Comparison of ENCODE assay signal across 19 cellular contexts in genomic region chr1:110008971-110009565, GRCh38. TPM values are rescaled to one million over a fixed set of nuclear protein-coding genes. Genes with fewer than 3 reads are reported as not detected.
DNase-seq lines count a peak whose midpoint lies in the region; TF ChIP-seq lines count a peak whose summit lies in the region.
"Had no signal": no experiment of that assay in that cellular context is flagged by ENCODE, and none has a peak within 500 bp of the region (broad histone marks: within the 10 kb centered on the region; RNA-seq: fewer than 3 reads in every experiment).

No MANE protein-coding gene starts in this region.

- H3K36me3 ChIP-seq in cardiac muscle cell (peaks cover 48% of the 10 kb centered on the region), left ventricle myocardium inferior (peaks cover 52% of the 10 kb centered on the region), ascending aorta (peaks cover 43 to 54% of the 10 kb centered on the region in 2 donors)

- H3K27me3 ChIP-seq in cardiac muscle cell = no peaks in the 10 kb centered on the region
- no peaks in the 10 kb centered on the region for H3K27me3 ChIP-seq in left ventricle myocardium inferior (ENCODE audit: low read depth)
- no peaks in the 10 kb centered on the region for H3K27me3 ChIP-seq in ascending aorta
- H3K27me3 ChIP-seq: Peyer's patch had no signal

- intact Hi-C loops in left ventricle myocardium inferior (cut with micrococcal nuclease) (no loop called here), ascending aorta (cut with DNase I) (no loop called here)

- H3K27ac ChIP-seq in cardiac muscle cell (peak overlapping the region; percentile 36), left ventricle myocardium inferior (replicated peaks) (no peak overlapping the region), cingulate gyrus (ENCODE audit: low read depth, low read length) (peak overlapping the region; percentile 11), ascending aorta (no peak overlapping the region)
- H3K27ac ChIP-seq: Peyer's patch had no signal

- no peak overlapping the region for H3K4me3 ChIP-seq in cardiac muscle cell
- H3K4me3 ChIP-seq in left ventricle myocardium inferior = no peak overlapping the region
- H3K4me3 ChIP-seq in ascending aorta = no peak overlapping the region
- H3K4me3 ChIP-seq: Peyer's patch had no signal

- DNase-seq in cardiac muscle cell (ENCODE audit: low read depth in 1 of 2, low spot score in 1 of 2) = no peak
- DNase-seq in left ventricle myocardium inferior = no peak
- DNase-seq in midbrain (lab: John Stamatoyannopoulos, UW) = peak; percentile 38
- no peak for DNase-seq in ascending aorta (ENCODE audit: low spot score in 2 of 2)
- no peak for DNase-seq in HuH-7 (ENCODE audit: low spot score)
- no peak for DNase-seq in NCI-H2196 (lab: John Stamatoyannopoulos, UW; ENCODE audit: unreplicated experiment)
- DNase-seq: 8988T, AML-193, DMS53, GDM1, KG1, NCI-H1092 treated with DMSO at 0.1 percent for 48 hours, NCI-H1436 treated with DMSO at 0.1 percent for 48 hours, NCI-H1930, NCI-H2227 treated with DMSO at 0.1 percent for 48 hours, NCI-H510A, NCI-H748 treated with DMSO at 0.1 percent for 48 hours, Peyer's patch had no signal

- TF ChIP-seq CTCF in cardiac muscle cell (IDR thresholded peaks at IDR 0.05; ENCODE audit: low read depth, low read length) (no peak), left ventricle myocardium inferior (IDR thresholded peaks at IDR 0.05; ENCODE audit: borderline replicate concordance) (no peak), ascending aorta (IDR thresholded peaks at IDR 0.05) (no peak)

- H3K9me3 ChIP-seq in cardiac muscle cell (ENCODE audit: low read depth) (no peaks in the 10 kb centered on the region), left ventricle myocardium inferior (replicated peaks) (no peaks in the 10 kb centered on the region), ascending aorta (no peaks in the 10 kb centered on the region)
- H3K9me3 ChIP-seq: Peyer's patch had no signal

- peaks cover 34% of the 10 kb centered on the region for H3K4me1 ChIP-seq in cardiac muscle cell (ENCODE audit: low read depth)
- H3K4me1 ChIP-seq in left ventricle myocardium inferior = peaks cover 52% of the 10 kb centered on the region
- peaks cover 0 to 16% of the 10 kb centered on the region in 2 donors for H3K4me1 ChIP-seq in ascending aorta

RNA-seq across cellular contexts. Expression of gene AHCYL1, which starts 24.5 kb away (rescaled TPM):
- 34.2 and 49.0 TPM in 2 replicates for total RNA-seq in cardiac muscle cell
- polyA plus RNA-seq in cardiac muscle cell = 82.7 and 106 TPM in 2 replicates
- total RNA-seq in left ventricle myocardium inferior = 45.2 TPM
- total RNA-seq in ascending aorta = 49.1 TPM

RNA-seq across cellular contexts. Expression of gene STRIP1, which starts 25.4 kb away (rescaled TPM):
- total RNA-seq in cardiac muscle cell (70.9 and 78.3 TPM in 2 replicates), left ventricle myocardium inferior (18.1 TPM), ascending aorta (20.0 TPM)
- polyA plus RNA-seq in cardiac muscle cell = 40.2 and 57.8 TPM in 2 replicates

Comparison
In these comparisons a context has a peak if more than half of its experiments do, and no peak if none do; other contexts are left out.
1. H3K27ac ChIP-seq: peak in cardiac muscle cell (single experiment) and cingulate gyrus (single experiment); none in left ventricle myocardium inferior (single experiment) and ascending aorta (0 of 2).